In the genomic region with DNA sequence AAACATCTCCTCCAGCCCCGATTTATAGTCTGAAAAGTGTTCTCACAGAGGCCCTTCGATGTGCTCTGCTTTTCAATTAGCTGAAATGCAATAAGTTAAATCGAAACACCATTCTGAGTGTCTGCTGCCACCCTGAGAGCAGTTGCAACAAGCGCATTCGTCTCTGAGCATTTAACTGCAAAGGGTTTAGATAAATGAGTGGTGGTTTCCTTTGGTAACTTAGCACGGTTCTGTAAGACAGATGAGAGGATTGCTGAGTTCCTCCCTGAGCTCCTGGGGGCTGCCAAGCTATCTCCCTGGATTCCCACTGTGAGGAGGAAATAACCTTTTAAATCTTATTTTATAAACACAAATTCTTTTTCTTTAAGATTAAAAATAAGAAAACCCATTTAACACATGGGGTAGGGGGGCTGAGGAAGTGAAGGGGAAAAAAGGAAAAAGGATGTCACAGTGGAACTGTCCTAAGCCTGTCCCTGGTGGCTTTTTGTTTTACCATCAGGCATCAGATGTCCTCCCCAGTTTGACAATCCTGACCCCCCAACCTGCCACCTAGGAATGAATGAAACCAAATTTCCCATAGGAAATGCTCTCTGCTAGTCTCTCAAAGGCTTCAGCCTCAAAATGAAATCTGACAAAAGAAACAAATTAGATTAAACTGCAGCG, we compare ENCODE assay signal across 9 cellular contexts. TPM values are rescaled to one million over a fixed set of nuclear protein-coding genes. Genes with fewer than 3 reads are reported as not detected.
A peak's percentile ranks its signal among the peaks of the same experiment; 100 is the strongest.
DNase-seq lines count a peak whose midpoint lies in the region; TF ChIP-seq lines count a peak whose summit lies in the region.
"Had no signal": no experiment of that assay in that cellular context is flagged by ENCODE, and none has a peak within 500 bp of the region (broad histone marks: within the 10 kb centered on the region; RNA-seq: fewer than 3 reads in every experiment).

No MANE protein-coding gene starts in this region.

- intact Hi-C loops in CD4-positive, alpha-beta memory T cell (cut with micrococcal nuclease) = no loop called here

- CTCF ChIA-PET in CD4-positive, alpha-beta memory T cell (lab: Charles Lee; ENCODE audit: partially characterized antibody) = interaction anchor here (0.7 to 4.5 kb wide), 17 partner anchors 12 to 778 kb away, joined by 3 to 44 read pairs (median 4); no protein-coding TSS in a partner anchor

- no peaks in the 10 kb centered on the region for H3K9me3 ChIP-seq in CD4-positive, alpha-beta memory T cell (ENCODE audit: control insufficient read depth in 1 of 2, low read length in 2 of 2)

- peaks cover 4 to 11% (median 9%) of the 10 kb centered on the region in 4 donors for H3K4me1 Mint-ChIP-seq in CD4-positive, alpha-beta memory T cell

- H3K36me3 Mint-ChIP-seq in CD4-positive, alpha-beta memory T cell = no peaks in the 10 kb centered on the region

- no peaks in the 10 kb centered on the region for H3K27me3 ChIP-seq in CD4-positive, alpha-beta memory T cell (ENCODE audit: insufficient read depth, low read length)

- peak overlapping the region in 1 of 7 donors; percentile 32 for H3K27ac Mint-ChIP-seq in CD4-positive, alpha-beta memory T cell
- H3K27ac Mint-ChIP-seq: IgD-negative memory B cell had no signal

- H3K4me3 ChIP-seq in CD4-positive, alpha-beta memory T cell (ENCODE audit: low read length in 2 of 2) = no peak overlapping the region

- POLR2A ChIA-PET in CD4-positive, alpha-beta memory T cell (lab: Charles Lee; ENCODE audit: partially characterized antibody) = no interaction called here

- no peak overlapping the region for H3K4me3 Mint-ChIP-seq in CD4-positive, alpha-beta memory T cell

- peak; percentile 22 to 39 (median 38) for DNase-seq in CD4-positive, alpha-beta memory T cell
- DNase-seq in GM20000 (ENCODE audit: low spot score) (peak; percentile 27), NCI-H1048 (lab: John Stamatoyannopoulos, UW) (peak; percentile 10), SK-N-DZ (ENCODE audit: low spot score) (peak; percentile 95), cerebellar cortex (ENCODE audit: low spot score) (peak; percentile 88), kidney glomerular epithelial cell (lab: John Stamatoyannopoulos, UW) (peak; percentile 64), GF-D8 (lab: John Stamatoyannopoulos, UW) (no peak)
- peak; percentile 26 to 38 for DNase-seq in stimulated activated CD4-positive, alpha-beta T cell treated with anti-CD3 and anti-CD28 coated beads, Interleukin-2, amount 100 ng/mL, for 24 hours

- peak; percentile 68 for TF ChIP-seq CTCF in GM20000 (IDR thresholded peaks at IDR 0.05; ENCODE audit: extremely low read depth, missing control alignments)

- H3K4me1 ChIP-seq in CD4-positive, alpha-beta memory T cell (ENCODE audit: insufficient read depth, low read length) = peaks cover 6% of the 10 kb centered on the region

- no peaks in the 10 kb centered on the region for H3K9me3 Mint-ChIP-seq in CD4-positive, alpha-beta memory T cell
- H3K9me3 Mint-ChIP-seq: IgD-negative memory B cell had no signal

- no peaks in the 10 kb centered on the region for H3K36me3 ChIP-seq in CD4-positive, alpha-beta memory T cell (ENCODE audit: insufficient read depth, low read length)

- H3K27ac ChIP-seq in CD4-positive, alpha-beta memory T cell (ENCODE audit: low read depth, low read length) = no peak overlapping the region

- H3K27me3 Mint-ChIP-seq in CD4-positive, alpha-beta memory T cell = no peaks in the 10 kb centered on the region
- H3K27me3 Mint-ChIP-seq: IgD-negative memory B cell had no signal

RNA-seq across cellular contexts. Expression of gene CREB1, which starts 56.4 kb away (rescaled TPM):
- 100 to 1,000 TPM; 128 TPM for total RNA-seq in CD4-positive, alpha-beta memory T cell
- polyA plus RNA-seq in CD4-positive, alpha-beta memory T cell = 10 to 100 TPM; 60.0 to 75.8 TPM
- polyA plus RNA-seq in SK-N-DZ (2014; cell fraction: cytosol; rRNA removed) = 13.9 and 23.8 TPM in 2 replicates
- polyA plus RNA-seq in SK-N-DZ (2014; cell fraction: nucleus; rRNA removed) = 17.9 and 28.6 TPM in 2 replicates
